20 cellular contexts compared by ENCODE assay signal in the genomic region with DNA sequence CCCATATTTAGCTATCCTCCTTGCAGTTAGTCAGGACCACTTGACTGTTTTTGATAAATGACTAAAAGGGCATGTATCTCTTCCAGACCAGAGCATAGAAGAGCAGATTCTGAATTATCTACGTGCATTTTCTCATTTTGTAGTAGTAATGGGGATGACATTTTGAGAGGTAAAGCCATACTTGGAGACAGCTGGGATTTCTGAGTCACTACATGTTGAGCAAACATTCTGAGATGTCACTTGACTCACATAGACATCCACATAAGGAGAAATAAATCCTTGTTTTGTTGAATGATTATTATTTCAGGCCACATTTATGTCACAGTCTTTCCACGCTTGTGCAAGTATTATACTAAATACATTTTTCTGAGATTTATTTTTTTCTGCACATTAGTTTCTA.
DNase-seq lines count a peak whose midpoint lies in the region; TF ChIP-seq lines count a peak whose summit lies in the region.
"Had no signal": no experiment of that assay in that cellular context is flagged by ENCODE, and none has a peak within 500 bp of the region (broad histone marks: within the 10 kb centered on the region; RNA-seq: fewer than 3 reads in every experiment).

No MANE protein-coding gene starts in this region.

- H3K36me3 ChIP-seq in osteoblast (ENCODE audit: insufficient read depth, low read length) = no peaks in the 10 kb centered on the region
- H3K36me3 ChIP-seq: Peyer's patch had no signal

- H3K27me3 ChIP-seq in osteoblast (ENCODE audit: insufficient read depth, low read length) = no peaks in the 10 kb centered on the region
- H3K27me3 ChIP-seq: Peyer's patch had no signal

- no peaks in the 10 kb centered on the region for H4K20me1 ChIP-seq in osteoblast (ENCODE audit: insufficient read depth, low read length)

- H3K4me3 ChIP-seq in osteoblast (ENCODE audit: insufficient read depth, low read length) = no peak overlapping the region
- H3K4me3 ChIP-seq: GM12878, GM23338, Peyer's patch had no signal

- H2AFZ ChIP-seq in osteoblast (ENCODE audit: low read length) = no peak overlapping the region
- H2AFZ ChIP-seq: GM23338 had no signal

- peak; percentile 79 for DNase-seq in DMS53 (lab: John Stamatoyannopoulos, UW)
- DNase-seq in HT1080 (ENCODE audit: low read depth) = peak; percentile 8
- DNase-seq in SHP77 treated with DMSO at 0.1 percent for 48 hours (lab: John Stamatoyannopoulos, UW) = peak; percentile 89
- peak; percentile 46 for DNase-seq in osteoblast (ENCODE audit: insufficient read length, low spot score, missing footprints)
- no peak for DNase-seq in foreskin melanocyte
- no peak for DNase-seq in T-helper 2 cell
- DNase-seq in NCI-H524 treated with DMSO at 0.1 percent for 48 hours (lab: John Stamatoyannopoulos, UW) = no peak
- DNase-seq: AML-193, GF-D8, KG1, NCI-H1417 treated with DMSO at 0.1 percent for 48 hours, NCI-H187 treated with DMSO at 0.1 percent for 48 hours, NCI-H345, NCI-H526 treated with DMSO at 0.1 percent for 48 hours, Peyer's patch, Right ventricle myocardium superior, SK-N-SH, T-cell had no signal

- H3K9me3 ChIP-seq in osteoblast (ENCODE audit: low read depth, low read length) = no peaks in the 10 kb centered on the region
- H3K9me3 ChIP-seq: Peyer's patch, SK-N-SH had no signal

- TF ChIP-seq CTCF in osteoblast (IDR thresholded peaks at IDR 0.05; ENCODE audit: extremely low read depth, low read depth, low read length) = no peak

- H3K27ac ChIP-seq in osteoblast (ENCODE audit: low read depth, low read length) = no peak overlapping the region
- H3K27ac ChIP-seq: Peyer's patch had no signal

- H3K4me1 ChIP-seq in osteoblast (ENCODE audit: insufficient read depth, low read length) = no peaks in the 10 kb centered on the region
- H3K4me1 ChIP-seq: Peyer's patch had no signal

- no peak overlapping the region for H3K4me2 ChIP-seq in osteoblast (ENCODE audit: insufficient read depth, low read length)
- H3K4me2 ChIP-seq: GM23338, SK-N-SH had no signal

- H3K79me2 ChIP-seq in osteoblast (ENCODE audit: insufficient read depth, low read length) = no peaks in the 10 kb centered on the region

Comparison
In these comparisons a context has a peak if more than half of its experiments do, and no peak if none do; other contexts are left out.
1. DNase-seq: peak in DMS53 (single experiment), HT1080 (single experiment), SHP77 treated with DMSO at 0.1 percent for 48 hours (single experiment) and osteoblast (single experiment); none in foreskin melanocyte (single experiment), T-helper 2 cell (0 of 5) and NCI-H524 treated with DMSO at 0.1 percent for 48 hours (single experiment).